ENCODE assay signal across 9 cellular contexts in the genomic region with DNA sequence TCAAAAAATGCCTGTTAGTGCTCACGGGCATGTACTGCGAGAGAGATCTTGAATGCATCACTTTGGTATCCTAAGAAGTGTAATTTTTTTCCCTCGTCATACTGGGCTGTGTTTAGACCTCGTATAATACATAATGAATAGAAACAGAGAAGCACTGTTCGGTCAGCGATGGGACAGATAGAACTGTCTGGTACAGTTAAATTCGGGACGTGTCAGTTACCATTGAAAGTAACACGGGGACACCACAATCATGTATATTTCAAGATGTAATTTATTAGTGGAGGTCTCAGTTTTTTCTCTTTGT. TPM values are rescaled to one million over a fixed set of nuclear protein-coding genes. Genes with fewer than 3 reads are reported as not detected.
DNase-seq lines count a peak whose midpoint lies in the region; ATAC-seq, FAIRE-seq and TF ChIP-seq lines count a peak whose summit lies in the region.
"Had no signal": no experiment of that assay in that cellular context is flagged by ENCODE, and none has a peak within 500 bp of the region (broad histone marks: within the 10 kb centered on the region; RNA-seq: fewer than 3 reads in every experiment).

No MANE protein-coding gene starts in this region.

- no peaks in the 10 kb centered on the region for H3K36me3 Mint-ChIP-seq in memory B cell

- DNase-seq in right atrium auricular region (ENCODE audit: low spot score) = no peak
- DNase-seq in Right ventricle myocardium superior = no peak
- no peak for DNase-seq in body of pancreas
- no peak for DNase-seq in memory B cell (ENCODE audit: low spot score in 2 of 2)
- DNase-seq in uterus = no peak
- DNase-seq in GM12892 (ENCODE audit: insufficient read length) = no peak
- DNase-seq in NCI-H774 (lab: John Stamatoyannopoulos, UW) = no peak

- WGBS in body of pancreas, 2 donors = 10 to 17% methylated on average over 9 of the region's 9 CpGs

- H3K27me3 Mint-ChIP-seq in memory B cell = peaks cover 8% of the 10 kb centered on the region

- H3K4me3 Mint-ChIP-seq in memory B cell = peak overlapping the region; percentile 98

- no peak for FAIRE-seq in GM12892 (lab: Jason Lieb, UNC)
- FAIRE-seq: GM18507 had no signal

- no peak for ATAC-seq in Right ventricle myocardium superior (ENCODE audit: poor library complexity)
- no peak for ATAC-seq in body of pancreas
- ATAC-seq in memory B cell (ENCODE audit: low read depth) = no peak
- no peak for ATAC-seq in GM19397 (IDR thresholded peaks at IDR 0.05; ENCODE audit: unreplicated experiment)

- peaks cover 16% of the 10 kb centered on the region for H3K4me1 Mint-ChIP-seq in memory B cell

- peaks cover 0 to 37% of the 10 kb centered on the region in 2 donors for H3K4me1 ChIP-seq in right atrium auricular region
- peaks cover 22% of the 10 kb centered on the region for H3K4me1 ChIP-seq in body of pancreas
- H3K4me1 ChIP-seq in uterus = no peaks in the 10 kb centered on the region

- H3K27ac Mint-ChIP-seq in memory B cell = peak overlapping the region; percentile 92

- TF ChIP-seq POLR2A in body of pancreas (IDR thresholded peaks at IDR 0.05) (no peak), uterus (IDR thresholded peaks at IDR 0.05) (no peak), GM12892 (IDR thresholded peaks at IDR 0.05; ENCODE audit: low read depth, low read length) (no peak)

- H3K9me3 Mint-ChIP-seq in memory B cell = no peaks in the 10 kb centered on the region

- H3K27ac ChIP-seq in right atrium auricular region = peak overlapping the region; percentile 94
- H3K27ac ChIP-seq in body of pancreas = peak overlapping the region; percentile 93 to 95 (median 94)
- H3K27ac ChIP-seq in uterus = peak overlapping the region; percentile 90

- H3K36me3 ChIP-seq in right atrium auricular region (no peaks in the 10 kb centered on the region), body of pancreas (replicated peaks in 1 of 2; ENCODE audit: insufficient read depth in 1 of 2, low read depth in 2 of 2) (no peaks in the 10 kb centered on the region), uterus (no peaks in the 10 kb centered on the region)

- intact Hi-C loops in Right ventricle myocardium superior (cut with DNase I) = loop anchor here (5.0 kb wide), 1 partner anchor 284 kb away; no protein-coding TSS in a partner anchor
- intact Hi-C loops in body of pancreas (cut with DNase I) = no loop called here
- intact Hi-C loops in uterus (cut with DNase I; ENCODE audit: low total_unique reads) = no loop called here

- no peak for TF ChIP-seq CTCF in right atrium auricular region (IDR thresholded peaks at IDR 0.05)
- TF ChIP-seq CTCF in body of pancreas (IDR thresholded peaks at IDR 0.05) = no peak
- no peak for TF ChIP-seq CTCF in uterus (IDR thresholded peaks at IDR 0.05)

- H3K4me3 ChIP-seq in right atrium auricular region (peak overlapping the region; percentile 95 to 96), body of pancreas (peak overlapping the region in 1 of 2 donors; percentile 57), uterus (peak overlapping the region; percentile 57 to 89)

- H3K9me3 ChIP-seq in right atrium auricular region (no peaks in the 10 kb centered on the region), body of pancreas (no peaks in the 10 kb centered on the region), uterus (no peaks in the 10 kb centered on the region)

- H3K27me3 ChIP-seq in right atrium auricular region (no peaks in the 10 kb centered on the region), body of pancreas (no peaks in the 10 kb centered on the region), uterus (no peaks in the 10 kb centered on the region)

RNA-seq across cellular contexts. Expression of a gene that starts 1.8 kb away (rescaled TPM):
- 10 to 100 TPM; 36.2 to 39.2 TPM for total RNA-seq in right atrium auricular region
- 49.6 TPM for total RNA-seq in Right ventricle myocardium superior
- total RNA-seq in body of pancreas = 10 to 100 TPM; 36.3 to 50.1 TPM
- 100 to 1,000 TPM in 1 of 4 donors, 10 to 100 TPM in 3; 35.6 to 122 (median 60.6) TPM for total RNA-seq in uterus
- polyA plus RNA-seq in GM12892 (2012; ENCODE audit: missing spikeins) = 12.6 TPM

RNA-seq across cellular contexts. Expression of a gene that starts 2.0 kb away (rescaled TPM):
- total RNA-seq in right atrium auricular region (1 to 10 TPM in 1 of 2 donors, under 1 TPM in 1; 0.20 to 1.1 TPM), Right ventricle myocardium superior (1.0 TPM), body of pancreas (under 1 TPM; 0.66 to 0.78 TPM), uterus (1 to 10 TPM in 2 of 4 donors, under 1 TPM in 1, not detected in 1; 0.77 to 9.7 (median 3.0) TPM)
- not detected for polyA plus RNA-seq in GM12892 (2012; ENCODE audit: missing spikeins)
